In genomic region chr19:15991602-15992001, GRCh38 we compare ENCODE assay signal across 38 cellular contexts. TPM values are rescaled to one million over a fixed set of nuclear protein-coding genes. Genes with fewer than 3 reads are reported as not detected.
"Had no signal": no experiment of that assay in that cellular context is flagged by ENCODE, and none has a peak within 500 bp of the region (broad histone marks: within the 10 kb centered on the region; RNA-seq: fewer than 3 reads in every experiment).

No MANE protein-coding gene starts in this region.

- H3K9me3 ChIP-seq: adrenal gland, ascending aorta, body of pancreas, breast epithelium had no signal

- H3K36me3 ChIP-seq: adrenal gland, ascending aorta, brain microvascular endothelial cell, breast epithelium, cardiac muscle cell had no signal

- DNase-seq: activated effector memory CD4-positive, alpha-beta T cell treated with anti-CD3 and anti-CD28 coated beads, Interleukin-2, amount 50 U/mL, for 16 hours; activated effector memory CD4-positive, alpha-beta T cell treated with Interleukin-2 at 50 U/mL for 16 hours; activated gamma-delta T cell; activated gamma-delta T cell treated with Interleukin-2 at 50 U/mL for 16 hours; activated naive CD4-positive, alpha-beta T cell; activated naive CD4-positive, alpha-beta T cell treated with anti-CD3 and anti-CD28 coated beads for 36 hours; activated naive CD4-positive, alpha-beta T cell treated with anti-CD3 and anti-CD28 coated beads, Interleukin-2, amount 10 ng/mL, durations not matched to agents 7 days and 5 days; activated naive CD4-positive, alpha-beta T cell treated with anti-CD3 and anti-CD28 coated beads, Interleukin-2, amount 50 U/mL, for 16 hours; activated naive CD4-positive, alpha-beta T cell treated with Interleukin-2 at 50 U/mL for 16 hours; activated naive CD8-positive, alpha-beta T cell treated with anti-CD3 and anti-CD28 coated beads for 36 hours; activated naive CD8-positive, alpha-beta T cell treated with anti-CD3 and anti-CD28 coated beads, Interleukin-2, amount 10 ng/mL, durations not matched to agents 7 days and 5 days; activated naive CD8-positive, alpha-beta T cell treated with anti-CD3 and anti-CD28 coated beads, Interleukin-2, amount 50 U/mL, for 24 hours; activated T-cell treated with anti-CD3 and anti-CD28 coated beads, Interleukin-2, amount 50 U/mL, for 4 hours; activated T-cell treated with anti-CD3 and anti-CD28 coated beads, Interleukin-2, amount 50 U/mL, for 48 hours; activated T-cell treated with anti-CD3 and anti-CD28 coated beads, Interleukin-2, amount 50 U/mL, for 72 hours; adrenal gland; amniotic stem cell; amygdala; anterior cingulate cortex; aorta; body of pancreas; brain microvascular endothelial cell; caudate nucleus; central memory CD4-positive, alpha-beta T cell; cerebellar nuclear complex had no signal

- H3K27ac ChIP-seq: adrenal gland, ascending aorta, body of pancreas, brain microvascular endothelial cell, breast epithelium, cardiac muscle cell had no signal

- H3K4me1 ChIP-seq: adrenal gland, ascending aorta, body of pancreas, breast epithelium had no signal

- ATAC-seq: activated naive CD4-positive, alpha-beta T cell treated with anti-CD3 and anti-CD28 coated beads, Interleukin-2, amount 50 U/mL, for 72 hours; activated naive CD8-positive, alpha-beta T cell treated with anti-CD3 and anti-CD28 coated beads, Interleukin-2, amount 50 U/mL, for 24 hours; activated T-cell treated with anti-CD3 and anti-CD28 coated beads, Interleukin-2, amount 50 U/mL, for 4 hours; activated T-cell treated with anti-CD3 and anti-CD28 coated beads, Interleukin-2, amount 50 U/mL, for 72 hours; activated T-helper 17 cell treated with anti-CD3 and anti-CD28 coated beads, Interleukin-2, amount 50 U/mL, for 72 hours; body of pancreas had no signal

- H3K27me3 ChIP-seq: ascending aorta, body of pancreas, brain microvascular endothelial cell, cardiac muscle cell had no signal

- FAIRE-seq: astrocyte had no signal

- H3K4me3 ChIP-seq: adrenal gland, ascending aorta, body of pancreas, breast epithelium, cardiac muscle cell had no signal

RNA-seq across cellular contexts. Expression of gene OR10H4, which starts 42.8 kb away (rescaled TPM):
- total RNA-seq: activated naive CD4-positive, alpha-beta T cell treated with anti-CD3 and anti-CD28 coated beads for 36 hours; activated naive CD4-positive, alpha-beta T cell treated with anti-CD3 and anti-CD28 coated beads, Interleukin-2, amount 50 U/mL, for 72 hours; activated naive CD8-positive, alpha-beta T cell treated with anti-CD3 and anti-CD28 coated beads for 36 hours; activated naive CD8-positive, alpha-beta T cell treated with anti-CD3 and anti-CD28 coated beads, Interleukin-2, amount 10 ng/mL, durations not matched to agents 7 days and 5 days; activated T-cell treated with anti-CD3 and anti-CD28 coated beads, Interleukin-2, amount 50 U/mL, for 4 hours; activated T-cell treated with anti-CD3 and anti-CD28 coated beads, Interleukin-2, amount 50 U/mL, for 72 hours; activated T-helper 1 cell treated with anti-CD3 and anti-CD28 coated beads, Interleukin-12 subunit alpha, Interleukin-12 subunit beta, Interleukin-2, Interleukin-4 antibody, amounts not matched to agents 30 ng/mL and 10 ng/mL and 1 ng/mL, durations not matched to agents 14 hours and 24 hours and 36 hours; activated T-helper 17 cell treated with anti-CD3 and anti-CD28 coated beads, Interleukin-2, amount 50 U/mL, for 72 hours; activated T-helper 2 cell treated with anti-CD3 and anti-CD28 coated beads, Interferon-gamma antibody, Interleukin-2, Interleukin-4, amounts not matched to agents 10 μg/mL and 5 μg/mL and 100 μg/mL, durations not matched to agents 14 hours and 24 hours and 36 hours; adrenal gland; aorta; ascending aorta; astrocyte; body of pancreas; breast epithelium; bronchial epithelial cell; cardiac muscle cell; cardiac septum; cerebellum; chondrocyte had no signal
- polyA plus RNA-seq: adipose tissue, adrenal gland, aorta, cardiac muscle cell had no signal

RNA-seq across cellular contexts. Expression of gene CYP4F11, which starts 57.3 kb away (rescaled TPM):
- total RNA-seq: activated naive CD4-positive, alpha-beta T cell treated with anti-CD3 and anti-CD28 coated beads for 36 hours; activated naive CD4-positive, alpha-beta T cell treated with anti-CD3 and anti-CD28 coated beads, Interleukin-2, amount 50 U/mL, for 72 hours; activated naive CD8-positive, alpha-beta T cell treated with anti-CD3 and anti-CD28 coated beads for 36 hours; activated naive CD8-positive, alpha-beta T cell treated with anti-CD3 and anti-CD28 coated beads, Interleukin-2, amount 10 ng/mL, durations not matched to agents 7 days and 5 days; activated T-cell treated with anti-CD3 and anti-CD28 coated beads, Interleukin-2, amount 50 U/mL, for 72 hours; activated T-helper 1 cell treated with anti-CD3 and anti-CD28 coated beads, Interleukin-12 subunit alpha, Interleukin-12 subunit beta, Interleukin-2, Interleukin-4 antibody, amounts not matched to agents 30 ng/mL and 10 ng/mL and 1 ng/mL, durations not matched to agents 14 hours and 24 hours and 36 hours; activated T-helper 17 cell treated with anti-CD3 and anti-CD28 coated beads, Interleukin-2, amount 50 U/mL, for 72 hours; activated T-helper 2 cell treated with anti-CD3 and anti-CD28 coated beads, Interferon-gamma antibody, Interleukin-2, Interleukin-4, amounts not matched to agents 10 μg/mL and 5 μg/mL and 100 μg/mL, durations not matched to agents 14 hours and 24 hours and 36 hours; astrocyte; cardiac muscle cell; cerebellum; chondrocyte had no signal
- polyA plus RNA-seq: cardiac muscle cell had no signal
